In the genomic region with DNA sequence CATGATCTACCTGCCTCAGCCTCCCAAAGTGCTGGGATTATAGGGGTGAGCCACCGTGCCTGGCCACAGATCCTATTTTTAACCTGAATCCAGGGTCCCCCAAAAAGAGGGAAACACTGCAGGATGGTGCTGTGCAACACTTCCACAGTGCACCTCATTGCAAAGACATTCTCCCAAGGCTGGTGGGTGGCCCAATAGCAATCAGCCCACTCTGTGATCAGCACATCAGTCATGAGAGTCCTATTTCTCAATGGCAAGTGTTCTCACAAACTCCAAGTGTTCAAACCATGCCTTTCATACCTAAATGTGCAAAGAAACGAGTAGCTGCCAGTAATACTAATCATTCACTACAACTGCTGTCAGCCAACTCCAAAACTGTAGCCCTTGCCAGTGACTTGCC, we compare ENCODE assay signal across 3 cellular contexts.
"Had no signal": no experiment of that assay in that cellular context is flagged by ENCODE, and none has a peak within 500 bp of the region (broad histone marks: within the 10 kb centered on the region; RNA-seq: fewer than 3 reads in every experiment).

No MANE protein-coding gene starts in this region.

- DNase-seq: GDM1, GF-D8 had no signal

- H3K4me3 ChIP-seq: GM12878 had no signal
